Comparison of ENCODE assay signal across 1 cellular context in the genomic region with DNA sequence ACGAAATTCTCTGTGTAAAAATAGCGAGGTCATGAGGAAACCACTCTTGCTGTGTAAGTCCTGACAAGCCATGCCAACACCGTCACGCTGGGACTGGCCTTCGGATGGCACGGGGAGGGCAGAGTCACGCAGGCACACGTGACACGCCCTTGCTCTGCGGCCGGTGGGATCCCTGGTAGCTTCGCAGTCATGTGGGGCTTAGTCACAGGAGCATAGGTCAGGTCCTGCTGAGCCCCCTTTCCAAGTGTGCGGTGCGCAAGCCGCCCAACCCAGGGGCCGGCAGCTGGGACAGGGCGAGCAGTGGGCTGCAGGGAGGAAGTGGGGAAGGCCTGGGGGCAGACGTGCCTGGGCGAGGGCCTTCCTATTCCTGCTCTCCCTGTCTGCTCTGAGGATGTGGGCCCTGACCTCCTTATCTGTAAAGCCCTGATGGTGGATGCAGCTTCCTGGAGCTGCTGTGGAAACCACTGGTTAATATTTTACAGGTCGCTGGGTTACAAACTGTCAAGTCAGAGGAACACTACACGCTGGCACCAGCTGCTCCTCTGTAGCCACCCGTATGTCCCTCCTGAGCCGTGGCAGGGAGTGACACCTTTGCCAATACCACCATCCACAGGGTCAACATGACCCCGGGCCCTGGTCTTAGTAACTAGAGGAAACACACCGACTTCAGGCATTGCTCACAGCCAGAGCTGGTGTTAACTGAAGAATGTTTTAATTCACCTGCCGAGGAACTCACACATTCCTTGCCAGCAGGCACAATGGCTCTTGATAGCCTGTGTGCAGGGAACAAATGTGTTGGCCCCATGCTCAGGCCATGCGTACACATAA.
TF ChIP-seq lines count a peak whose summit lies in the region.

No MANE protein-coding gene starts in this region.

TF ChIP-seq in HepG2, 621 proteins besides CTCF, POLR2A, EP300 and RAD21 (continued from another document and continues in another):
- TF ChIP-seq, protein P1, sequence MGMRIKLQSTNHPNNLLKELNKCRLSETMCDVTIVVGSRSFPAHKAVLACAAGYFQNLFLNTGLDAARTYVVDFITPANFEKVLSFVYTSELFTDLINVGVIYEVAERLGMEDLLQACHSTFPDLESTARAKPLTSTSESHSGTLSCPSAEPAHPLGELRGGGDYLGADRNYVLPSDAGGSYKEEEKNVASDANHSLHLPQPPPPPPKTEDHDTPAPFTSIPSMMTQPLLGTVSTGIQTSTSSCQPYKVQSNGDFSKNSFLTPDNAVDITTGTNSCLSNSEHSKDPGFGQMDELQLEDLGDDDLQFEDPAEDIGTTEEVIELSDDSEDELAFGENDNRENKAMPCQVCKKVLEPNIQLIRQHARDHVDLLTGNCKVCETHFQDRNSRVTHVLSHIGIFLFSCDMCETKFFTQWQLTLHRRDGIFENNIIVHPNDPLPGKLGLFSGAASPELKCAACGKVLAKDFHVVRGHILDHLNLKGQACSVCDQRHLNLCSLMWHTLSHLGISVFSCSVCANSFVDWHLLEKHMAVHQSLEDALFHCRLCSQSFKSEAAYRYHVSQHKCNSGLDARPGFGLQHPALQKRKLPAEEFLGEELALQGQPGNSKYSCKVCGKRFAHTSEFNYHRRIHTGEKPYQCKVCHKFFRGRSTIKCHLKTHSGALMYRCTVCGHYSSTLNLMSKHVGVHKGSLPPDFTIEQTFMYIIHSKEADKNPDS (CRISPR knock-in tag; IDR thresholded peaks at IDR 0.05): no peak
- TF ChIP-seq, protein P2, sequence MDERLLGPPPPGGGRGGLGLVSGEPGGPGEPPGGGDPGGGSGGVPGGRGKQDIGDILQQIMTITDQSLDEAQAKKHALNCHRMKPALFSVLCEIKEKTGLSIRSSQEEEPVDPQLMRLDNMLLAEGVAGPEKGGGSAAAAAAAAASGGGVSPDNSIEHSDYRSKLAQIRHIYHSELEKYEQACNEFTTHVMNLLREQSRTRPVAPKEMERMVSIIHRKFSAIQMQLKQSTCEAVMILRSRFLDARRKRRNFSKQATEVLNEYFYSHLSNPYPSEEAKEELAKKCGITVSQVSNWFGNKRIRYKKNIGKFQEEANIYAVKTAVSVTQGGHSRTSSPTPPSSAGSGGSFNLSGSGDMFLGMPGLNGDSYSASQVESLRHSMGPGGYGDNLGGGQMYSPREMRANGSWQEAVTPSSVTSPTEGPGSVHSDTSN (CRISPR knock-in tag; IDR thresholded peaks at IDR 0.05): no peak
- TF ChIP-seq ETV5 (CRISPR knock-in tag; IDR thresholded peaks at IDR 0.05; ENCODE audit: borderline replicate concordance): peak; percentile 81
- TF ChIP-seq, protein P3, sequence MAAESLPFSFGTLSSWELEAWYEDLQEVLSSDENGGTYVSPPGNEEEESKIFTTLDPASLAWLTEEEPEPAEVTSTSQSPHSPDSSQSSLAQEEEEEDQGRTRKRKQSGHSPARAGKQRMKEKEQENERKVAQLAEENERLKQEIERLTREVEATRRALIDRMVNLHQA (CRISPR knock-in tag; IDR thresholded peaks at IDR 0.05): no peak
- no peak for TF ChIP-seq TOE1 (CRISPR knock-in tag; IDR thresholded peaks at IDR 0.05)
- no peak for TF ChIP-seq ZNF24 (IDR thresholded peaks at IDR 0.05)
- TF ChIP-seq GABPB1 (CRISPR knock-in tag; IDR thresholded peaks at IDR 0.05): peak; percentile 85
- 0 out of 2 replicates have a peak, but pooled peaks have one; percentile 23 for TF ChIP-seq SP2 (CRISPR knock-in tag; IDR thresholded peaks at IDR 0.05)
- no peak; the same call in 1 of the 2 replicates for TF ChIP-seq HNF4A (CRISPR knock-in tag; IDR thresholded peaks at IDR 0.05)
- TF ChIP-seq ZNF557 (CRISPR knock-in tag; IDR thresholded peaks at IDR 0.05): 0 out of 2 replicates have a peak, but pooled peaks have one; percentile 46
- no peak for TF ChIP-seq SP1 (IDR thresholded peaks at IDR 0.05)
- no peak for TF ChIP-seq SP1 (CRISPR knock-in tag; IDR thresholded peaks at IDR 0.05)
- TF ChIP-seq SETDB1 (CRISPR knock-in tag; IDR thresholded peaks at IDR 0.05; ENCODE audit: borderline replicate concordance): no peak
- TF ChIP-seq ADNP (CRISPR knock-in tag; IDR thresholded peaks at IDR 0.05): no peak
- TF ChIP-seq, protein P4, sequence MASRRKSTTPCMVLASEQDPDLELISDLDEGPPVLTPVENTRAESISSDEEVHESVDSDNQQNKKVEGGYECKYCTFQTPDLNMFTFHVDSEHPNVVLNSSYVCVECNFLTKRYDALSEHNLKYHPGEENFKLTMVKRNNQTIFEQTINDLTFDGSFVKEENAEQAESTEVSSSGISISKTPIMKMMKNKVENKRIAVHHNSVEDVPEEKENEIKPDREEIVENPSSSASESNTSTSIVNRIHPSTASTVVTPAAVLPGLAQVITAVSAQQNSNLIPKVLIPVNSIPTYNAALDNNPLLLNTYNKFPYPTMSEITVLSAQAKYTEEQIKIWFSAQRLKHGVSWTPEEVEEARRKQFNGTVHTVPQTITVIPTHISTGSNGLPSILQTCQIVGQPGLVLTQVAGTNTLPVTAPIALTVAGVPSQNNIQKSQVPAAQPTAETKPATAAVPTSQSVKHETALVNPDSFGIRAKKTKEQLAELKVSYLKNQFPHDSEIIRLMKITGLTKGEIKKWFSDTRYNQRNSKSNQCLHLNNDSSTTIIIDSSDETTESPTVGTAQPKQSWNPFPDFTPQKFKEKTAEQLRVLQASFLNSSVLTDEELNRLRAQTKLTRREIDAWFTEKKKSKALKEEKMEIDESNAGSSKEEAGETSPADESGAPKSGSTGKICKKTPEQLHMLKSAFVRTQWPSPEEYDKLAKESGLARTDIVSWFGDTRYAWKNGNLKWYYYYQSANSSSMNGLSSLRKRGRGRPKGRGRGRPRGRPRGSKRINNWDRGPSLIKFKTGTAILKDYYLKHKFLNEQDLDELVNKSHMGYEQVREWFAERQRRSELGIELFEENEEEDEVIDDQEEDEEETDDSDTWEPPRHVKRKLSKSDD (CRISPR knock-in tag; IDR thresholded peaks at IDR 0.05; ENCODE audit: low read depth): no peak
- TF ChIP-seq, protein P5, sequence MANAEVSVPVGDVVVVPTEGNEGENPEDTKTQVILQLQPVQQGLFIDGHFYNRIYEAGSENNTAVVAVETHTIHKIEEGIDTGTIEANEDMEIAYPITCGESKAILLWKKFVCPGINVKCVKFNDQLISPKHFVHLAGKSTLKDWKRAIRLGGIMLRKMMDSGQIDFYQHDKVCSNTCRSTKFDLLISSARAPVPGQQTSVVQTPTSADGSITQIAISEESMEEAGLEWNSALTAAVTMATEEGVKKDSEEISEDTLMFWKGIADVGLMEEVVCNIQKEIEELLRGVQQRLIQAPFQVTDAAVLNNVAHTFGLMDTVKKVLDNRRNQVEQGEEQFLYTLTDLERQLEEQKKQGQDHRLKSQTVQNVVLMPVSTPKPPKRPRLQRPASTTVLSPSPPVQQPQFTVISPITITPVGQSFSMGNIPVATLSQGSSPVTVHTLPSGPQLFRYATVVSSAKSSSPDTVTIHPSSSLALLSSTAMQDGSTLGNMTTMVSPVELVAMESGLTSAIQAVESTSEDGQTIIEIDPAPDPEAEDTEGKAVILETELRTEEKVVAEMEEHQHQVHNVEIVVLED (CRISPR knock-in tag; IDR thresholded peaks at IDR 0.05; ENCODE audit: borderline replicate concordance): no peak; the same call in 1 of the 2 replicates
- no peak for TF ChIP-seq ZFP62 (CRISPR knock-in tag; IDR thresholded peaks at IDR 0.05)
- no peak for TF ChIP-seq IKZF4 (CRISPR knock-in tag; IDR thresholded peaks at IDR 0.05; ENCODE audit: borderline replicate concordance, low read depth, not compliant biosample characterization)
- TF ChIP-seq ZNF383 (CRISPR knock-in tag; IDR thresholded peaks at IDR 0.05; ENCODE audit: borderline replicate concordance): no peak
- peak; percentile 60; the same call in 1 of the 2 replicates for TF ChIP-seq KAT7 (CRISPR knock-in tag; IDR thresholded peaks at IDR 0.05; ENCODE audit: borderline replicate concordance)
- no peak for TF ChIP-seq MZF1 (CRISPR knock-in tag; IDR thresholded peaks at IDR 0.05; ENCODE audit: borderline replicate concordance)
- TF ChIP-seq, protein P6, sequence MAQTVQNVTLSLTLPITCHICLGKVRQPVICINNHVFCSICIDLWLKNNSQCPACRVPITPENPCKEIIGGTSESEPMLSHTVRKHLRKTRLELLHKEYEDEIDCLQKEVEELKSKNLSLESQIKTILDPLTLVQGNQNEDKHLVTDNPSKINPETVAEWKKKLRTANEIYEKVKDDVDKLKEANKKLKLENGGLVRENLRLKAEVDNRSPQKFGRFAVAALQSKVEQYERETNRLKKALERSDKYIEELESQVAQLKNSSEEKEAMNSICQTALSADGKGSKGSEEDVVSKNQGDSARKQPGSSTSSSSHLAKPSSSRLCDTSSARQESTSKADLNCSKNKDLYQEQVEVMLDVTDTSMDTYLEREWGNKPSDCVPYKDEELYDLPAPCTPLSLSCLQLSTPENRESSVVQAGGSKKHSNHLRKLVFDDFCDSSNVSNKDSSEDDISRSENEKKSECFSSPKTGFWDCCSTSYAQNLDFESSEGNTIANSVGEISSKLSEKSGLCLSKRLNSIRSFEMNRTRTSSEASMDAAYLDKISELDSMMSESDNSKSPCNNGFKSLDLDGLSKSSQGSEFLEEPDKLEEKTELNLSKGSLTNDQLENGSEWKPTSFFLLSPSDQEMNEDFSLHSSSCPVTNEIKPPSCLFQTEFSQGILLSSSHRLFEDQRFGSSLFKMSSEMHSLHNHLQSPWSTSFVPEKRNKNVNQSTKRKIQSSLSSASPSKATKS (CRISPR knock-in tag; IDR thresholded peaks at IDR 0.05): no peak
- TF ChIP-seq SAP130 (CRISPR knock-in tag; IDR thresholded peaks at IDR 0.05; ENCODE audit: low read depth): peak; percentile 86
- TF ChIP-seq, protein P7, sequence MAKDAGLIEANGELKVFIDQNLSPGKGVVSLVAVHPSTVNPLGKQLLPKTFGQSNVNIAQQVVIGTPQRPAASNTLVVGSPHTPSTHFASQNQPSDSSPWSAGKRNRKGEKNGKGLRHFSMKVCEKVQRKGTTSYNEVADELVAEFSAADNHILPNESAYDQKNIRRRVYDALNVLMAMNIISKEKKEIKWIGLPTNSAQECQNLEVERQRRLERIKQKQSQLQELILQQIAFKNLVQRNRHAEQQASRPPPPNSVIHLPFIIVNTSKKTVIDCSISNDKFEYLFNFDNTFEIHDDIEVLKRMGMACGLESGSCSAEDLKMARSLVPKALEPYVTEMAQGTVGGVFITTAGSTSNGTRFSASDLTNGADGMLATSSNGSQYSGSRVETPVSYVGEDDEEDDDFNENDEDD (CRISPR knock-in tag; IDR thresholded peaks at IDR 0.05; ENCODE audit: borderline replicate concordance): peak; percentile 65; the same call in 1 of the 2 replicates
- no peak for TF ChIP-seq FOXM1 (CRISPR knock-in tag; IDR thresholded peaks at IDR 0.05)
- 0 out of 2 replicates have a peak, but pooled peaks have one; percentile 5 for TF ChIP-seq ZNF230 (CRISPR knock-in tag; IDR thresholded peaks at IDR 0.05)
- peak; percentile 52; the same call in 1 of the 2 replicates for TF ChIP-seq ISL2 (CRISPR knock-in tag; IDR thresholded peaks at IDR 0.05)
- TF ChIP-seq DR1 (CRISPR knock-in tag; IDR thresholded peaks at IDR 0.05): no peak
- TF ChIP-seq NR2F2 (IDR thresholded peaks at IDR 0.05; ENCODE audit: borderline replicate concordance, low read depth): no peak
- TF ChIP-seq, protein P8, sequence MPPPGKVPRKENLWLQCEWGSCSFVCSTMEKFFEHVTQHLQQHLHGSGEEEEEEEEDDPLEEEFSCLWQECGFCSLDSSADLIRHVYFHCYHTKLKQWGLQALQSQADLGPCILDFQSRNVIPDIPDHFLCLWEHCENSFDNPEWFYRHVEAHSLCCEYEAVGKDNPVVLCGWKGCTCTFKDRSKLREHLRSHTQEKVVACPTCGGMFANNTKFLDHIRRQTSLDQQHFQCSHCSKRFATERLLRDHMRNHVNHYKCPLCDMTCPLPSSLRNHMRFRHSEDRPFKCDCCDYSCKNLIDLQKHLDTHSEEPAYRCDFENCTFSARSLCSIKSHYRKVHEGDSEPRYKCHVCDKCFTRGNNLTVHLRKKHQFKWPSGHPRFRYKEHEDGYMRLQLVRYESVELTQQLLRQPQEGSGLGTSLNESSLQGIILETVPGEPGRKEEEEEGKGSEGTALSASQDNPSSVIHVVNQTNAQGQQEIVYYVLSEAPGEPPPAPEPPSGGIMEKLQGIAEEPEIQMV (CRISPR knock-in tag; IDR thresholded peaks at IDR 0.05; ENCODE audit: low read depth): no peak
- peak; percentile 72; the same call in 1 of the 2 replicates for TF ChIP-seq SSRP1 (CRISPR knock-in tag; IDR thresholded peaks at IDR 0.05)
- no peak for TF ChIP-seq ZNF207 (IDR thresholded peaks at IDR 0.05; ENCODE audit: borderline replicate concordance)
- TF ChIP-seq, protein P9, sequence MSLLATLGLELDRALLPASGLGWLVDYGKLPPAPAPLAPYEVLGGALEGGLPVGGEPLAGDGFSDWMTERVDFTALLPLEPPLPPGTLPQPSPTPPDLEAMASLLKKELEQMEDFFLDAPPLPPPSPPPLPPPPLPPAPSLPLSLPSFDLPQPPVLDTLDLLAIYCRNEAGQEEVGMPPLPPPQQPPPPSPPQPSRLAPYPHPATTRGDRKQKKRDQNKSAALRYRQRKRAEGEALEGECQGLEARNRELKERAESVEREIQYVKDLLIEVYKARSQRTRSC (CRISPR knock-in tag; IDR thresholded peaks at IDR 0.05; ENCODE audit: low read depth): no peak
- TF ChIP-seq HCFC1 (IDR thresholded peaks at IDR 0.05; ENCODE audit: low read depth, low read length): no peak
- TF ChIP-seq ZNF441 (CRISPR knock-in tag; IDR thresholded peaks at IDR 0.05; ENCODE audit: borderline replicate concordance): peak; percentile 80
- no peak for TF ChIP-seq ZBTB8A (CRISPR knock-in tag; IDR thresholded peaks at IDR 0.05; ENCODE audit: borderline replicate concordance, low read depth)
- peak; percentile 59; the same call in 1 of the 2 replicates for TF ChIP-seq ZNF605 (CRISPR knock-in tag; IDR thresholded peaks at IDR 0.05)
- no peak for TF ChIP-seq ZNF780A (CRISPR knock-in tag; IDR thresholded peaks at IDR 0.05)
- TF ChIP-seq NFYB (CRISPR knock-in tag; IDR thresholded peaks at IDR 0.05): no peak
- peak; percentile 64; the same call in 1 of the 2 replicates for TF ChIP-seq ZNF510 (CRISPR knock-in tag; IDR thresholded peaks at IDR 0.05; ENCODE audit: low read depth)
- TF ChIP-seq ZNF138 (CRISPR knock-in tag; IDR thresholded peaks at IDR 0.05; ENCODE audit: low read depth): no peak
- no peak for TF ChIP-seq ZNF776 (CRISPR knock-in tag; IDR thresholded peaks at IDR 0.05)
- no peak for TF ChIP-seq KAT2B (IDR thresholded peaks at IDR 0.05; ENCODE audit: borderline replicate concordance, low read depth, low read length)
- TF ChIP-seq SMYD3 (CRISPR knock-in tag; IDR thresholded peaks at IDR 0.05): no peak
- TF ChIP-seq GPN1 (CRISPR knock-in tag; IDR thresholded peaks at IDR 0.05; ENCODE audit: borderline replicate concordance): no peak
- no peak for TF ChIP-seq FOXP1 (IDR thresholded peaks at IDR 0.05)
- peak; percentile 27 for TF ChIP-seq FOXP1 (CRISPR knock-in tag; IDR thresholded peaks at IDR 0.05)
- no peak for TF ChIP-seq TCF7L2 (IDR thresholded peaks at IDR 0.05; ENCODE audit: low read depth, low read length)
- peak; percentile 61 for TF ChIP-seq KAT8 (CRISPR knock-in tag; IDR thresholded peaks at IDR 0.05)
- no peak for TF ChIP-seq EZH2 (conservative IDR thresholded peaks at IDR 0.05; ENCODE audit: low read depth, low read length)
- TF ChIP-seq POLR2AphosphoS5 (IDR thresholded peaks at IDR 0.05; ENCODE audit: low read depth, low read length): peak; percentile 19; the same call in 1 of the 2 replicates
- no peak; the same call in 1 of the 2 replicates for TF ChIP-seq ELF4 (CRISPR knock-in tag; IDR thresholded peaks at IDR 0.05; ENCODE audit: borderline replicate concordance)
- no peak for TF ChIP-seq ZNF790 (CRISPR knock-in tag; IDR thresholded peaks at IDR 0.05; ENCODE audit: borderline replicate concordance)
- peak; percentile 69; the same call in 1 of the 2 replicates for TF ChIP-seq ZNF501 (CRISPR knock-in tag; IDR thresholded peaks at IDR 0.05)
- TF ChIP-seq, protein P10, sequence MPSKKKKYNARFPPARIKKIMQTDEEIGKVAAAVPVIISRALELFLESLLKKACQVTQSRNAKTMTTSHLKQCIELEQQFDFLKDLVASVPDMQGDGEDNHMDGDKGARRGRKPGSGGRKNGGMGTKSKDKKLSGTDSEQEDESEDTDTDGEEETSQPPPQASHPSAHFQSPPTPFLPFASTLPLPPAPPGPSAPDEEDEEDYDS (CRISPR knock-in tag; IDR thresholded peaks at IDR 0.05): no peak; the same call in 1 of the 2 replicates
